ENCODE assay signal across 1 cellular context in genomic region chr2:61764035-61764800, GRCh38.
TF ChIP-seq lines count a peak whose summit lies in the region.

No MANE protein-coding gene starts in this region.

TF ChIP-seq in K562, 482 proteins besides CTCF, POLR2A, EP300 and RAD21 (continued from another document and continues in another):
- TF ChIP-seq CTCFL (IDR thresholded peaks at IDR 0.05; ENCODE audit: borderline replicate concordance, insufficient read depth, low read depth, low read length, poor library complexity, severe bottlenecking) (peak; percentile 3), BDP1 (IDR thresholded peaks at IDR 0.05; ENCODE audit: insufficient read depth, insufficient read length) (no peak), ZNF41 (CRISPR knock-in tag; conservative IDR thresholded peaks at IDR 0.05) (0 out of 2 replicates have a peak, but pooled peaks have one; percentile 41), PREB (CRISPR knock-in tag; IDR thresholded peaks at IDR 0.05) (no peak), POLR2G (IDR thresholded peaks at IDR 0.05; ENCODE audit: low read depth, low read length) (peak; percentile 91), TAF7 (tag; IDR thresholded peaks at IDR 0.05) (peak; percentile 63; the same call in 1 of the 2 replicates), ARID1B (IDR thresholded peaks at IDR 0.05) (peak; percentile 16; the same call in 1 of the 2 replicates), BRCA1 (IDR thresholded peaks at IDR 0.05) (no peak), BRCA1 (CRISPR knock-in tag; IDR thresholded peaks at IDR 0.05) (peak; percentile 53; the same call in 1 of the 2 replicates), MYNN (IDR thresholded peaks at IDR 0.05) (peak; percentile 39; the same call in 1 of the 2 replicates), MYNN (CRISPR knock-in tag; IDR thresholded peaks at IDR 0.05) (no peak), ELF1 (tag; IDR thresholded peaks at IDR 0.05) (0 out of 2 replicates have a peak, but pooled peaks have one; percentile 40), SIN3B (IDR thresholded peaks at IDR 0.05; ENCODE audit: low read depth) (no peak), PHF20 (IDR thresholded peaks at IDR 0.05; ENCODE audit: partially characterized antibody) (peak; percentile 80), NKRF (IDR thresholded peaks at IDR 0.05; ENCODE audit: borderline replicate concordance) (peak; percentile 9; the same call in 1 of the 2 replicates), MTA1 (IDR thresholded peaks at IDR 0.05; ENCODE audit: borderline replicate concordance) (peak; percentile 98), SMAD1 (IDR thresholded peaks at IDR 0.05; ENCODE audit: low read depth, low read length, partially characterized antibody) (peak; percentile 58), AFF1 (IDR thresholded peaks at IDR 0.05; ENCODE audit: low read depth in 1 of 2, partially characterized antibody in 2 of 2) (peak in 1 of 2 experiments; percentile 7), RBBP5 (IDR thresholded peaks at IDR 0.05; ENCODE audit: borderline replicate concordance, insufficient read depth, low read length, poor library complexity, severe bottlenecking) (peak; percentile 67), ZC3H8 (IDR thresholded peaks at IDR 0.05) (peak; percentile 77; the same call in 1 of the 2 replicates), MNT (conservative IDR thresholded peaks at IDR 0.05) (peak; percentile 71 to 86), TEAD1 (CRISPR knock-in tag; IDR thresholded peaks at IDR 0.05) (no peak; a peak in 1 of 4 replicates), TAF9B (IDR thresholded peaks at IDR 0.05; ENCODE audit: partially characterized antibody) (peak; percentile 43), MCM7 (IDR thresholded peaks at IDR 0.05) (no peak), JUND (IDR thresholded peaks at IDR 0.05; ENCODE audit: borderline replicate concordance, low read depth, low read length) (peak; percentile 28), JUND (tag; IDR thresholded peaks at IDR 0.05; ENCODE audit: borderline replicate concordance, low read depth, low read length) (no peak; the same call in 2 of the 3 replicates), ZMIZ1 (IDR thresholded peaks at IDR 0.05; ENCODE audit: low read depth in 2 of 2, low read length in 2 of 2) (0 out of 4 replicates have a peak, but pooled peaks of 1 of the 2 experiments have one; percentile 5), ZKSCAN8 (CRISPR knock-in tag; IDR thresholded peaks at IDR 0.05) (no peak), ZBTB5 (IDR thresholded peaks at IDR 0.05) (no peak), GTF2E2 (tag; IDR thresholded peaks at IDR 0.05) (peak; percentile 78; the same call in 1 of the 2 replicates), MECOM (CRISPR knock-in tag; IDR thresholded peaks at IDR 0.05) (0 out of 2 replicates have a peak, but pooled peaks have one; percentile 57), TCF15 (CRISPR knock-in tag; IDR thresholded peaks at IDR 0.05) (no peak), TBP (optimal IDR thresholded peaks at IDR 0.05; ENCODE audit: low read depth, low read length) (peak; percentile 88), ZNF592 (IDR thresholded peaks at IDR 0.05) (peak; percentile 90), ZNF583 (CRISPR knock-in tag; IDR thresholded peaks at IDR 0.05) (peak; percentile 36; the same call in 1 of the 2 replicates), NFYB (IDR thresholded peaks at IDR 0.05; ENCODE audit: extremely low read depth, insufficient read length) (no peak), ZNF586 (CRISPR knock-in tag; conservative IDR thresholded peaks at IDR 0.05) (no peak)
